ENCODE assay signal across 13 cellular contexts in genomic region chr14:67964391-67964812, GRCh38.
DNase-seq lines count a peak whose midpoint lies in the region; TF ChIP-seq lines count a peak whose summit lies in the region.
"Had no signal": no experiment of that assay in that cellular context is flagged by ENCODE, and none has a peak within 500 bp of the region (broad histone marks: within the 10 kb centered on the region; RNA-seq: fewer than 3 reads in every experiment).

No MANE protein-coding gene starts in this region.

- H3K27ac ChIP-seq in ACC112 (ENCODE audit: low read depth, low read length) (peak overlapping the region; percentile 33; the same call in 1 of the 2 replicates), esophagus (ENCODE audit: low read depth in 2 of 2, low read length in 1 of 2) (peak overlapping the region; percentile 26 to 89), muscle layer of duodenum (ENCODE audit: low read length) (peak overlapping the region; percentile 74), neuronal stem cell (replicated peaks; ENCODE audit: low read length) (no peak overlapping the region)
- H3K27ac ChIP-seq: BLaER1 had no signal

- 44 to 47% methylated on average over 4 of the region's 4 CpGs for WGBS in esophagus, 2 donors
- no CpG with 5 or more reads among the region's 4 CpGs for WGBS in neuronal stem cell (ENCODE audit: extremely low coverage in 2 of 2, insufficient read length in 2 of 2, insufficient replicate concordance in 1 of 2), 2 donors

- H3K79me2 ChIP-seq in ACC112 (ENCODE audit: control insufficient read depth, insufficient read depth, low read length, unreplicated experiment): no peaks in the 10 kb centered on the region

- H3K9me3 ChIP-seq in esophagus (ENCODE audit: control insufficient read depth in 2 of 2, insufficient read depth in 1 of 2, low read depth in 1 of 2, low read length in 1 of 2): no peaks in the 10 kb centered on the region
- no peaks in the 10 kb centered on the region for H3K9me3 ChIP-seq in muscle layer of duodenum (ENCODE audit: control insufficient read depth in 1 of 2, low read length in 2 of 2)
- H3K9me3 ChIP-seq in neuronal stem cell (replicated peaks in 1 of 2; ENCODE audit: control insufficient read depth in 2 of 2, insufficient read depth in 1 of 2, low read depth in 1 of 2, low read length in 2 of 2): no peaks in the 10 kb centered on the region
- H3K9me3 ChIP-seq: HAP-1 had no signal

- no peak overlapping the region for H2BK5ac ChIP-seq in neuronal stem cell (ENCODE audit: low read length)

- H3K4me1 ChIP-seq in ACC112 (ENCODE audit: control insufficient read depth, insufficient read depth, low read length, unreplicated experiment) (peaks cover 9% of the 10 kb centered on the region), esophagus (ENCODE audit: control insufficient read depth in 2 of 2, insufficient read depth in 2 of 2, low read length in 1 of 2) (no peaks in the 10 kb centered on the region), muscle layer of duodenum (ENCODE audit: control insufficient read depth in 1 of 2, insufficient read depth in 2 of 2, low read length in 2 of 2) (peaks cover 4 to 19% of the 10 kb centered on the region in 2 donors), neuronal stem cell (ENCODE audit: control insufficient read depth in 2 of 2, insufficient read depth in 1 of 2, low read depth in 1 of 2, low read length in 2 of 2) (no peaks in the 10 kb centered on the region)

- H3K4ac ChIP-seq in neuronal stem cell (ENCODE audit: low read length): no peak overlapping the region

- DNase-seq in MV-4-11 (lab: John Stamatoyannopoulos, UW) (peak; percentile 58), neuronal stem cell (ENCODE audit: low spot score) (no peak), NCI-H1092 treated with DMSO at 0.1 percent for 48 hours (lab: John Stamatoyannopoulos, UW) (no peak), erythroblast (lab: John Stamatoyannopoulos, UW) (no peak)
- no peak for DNase-seq in activated CD4-positive, alpha-beta T cell treated with anti-CD3 and anti-CD28 coated beads, Interleukin-2, amount 50 U/mL, for 48 hours
- DNase-seq: activated B cell treated with CpG ODN at 0.5 μM for 24 hours; activated naive CD8-positive, alpha-beta T cell treated with anti-CD3 and anti-CD28 coated beads, Interleukin-2, amount 10 ng/mL, durations not matched to agents 7 days and 5 days; NCI-H524 had no signal

- no peak overlapping the region for H3K23ac ChIP-seq in neuronal stem cell (ENCODE audit: low read depth, low read length, poor library complexity)

- H2AFZ ChIP-seq in ACC112 (ENCODE audit: low read length, unreplicated experiment) (peak overlapping the region; percentile 96), neuronal stem cell (ENCODE audit: low read length) (no peak overlapping the region)

- H3K18ac ChIP-seq in neuronal stem cell (ENCODE audit: low read length): no peak overlapping the region

- H3K36me3 ChIP-seq in ACC112 (ENCODE audit: insufficient read depth, low read length) (no peaks in the 10 kb centered on the region), esophagus (ENCODE audit: control insufficient read depth in 2 of 2, insufficient read depth in 2 of 2, low read length in 1 of 2) (no peaks in the 10 kb centered on the region), muscle layer of duodenum (ENCODE audit: control insufficient read depth in 1 of 2, insufficient read depth in 2 of 2, low read length in 2 of 2) (no peaks in the 10 kb centered on the region), neuronal stem cell (replicated peaks in 1 of 2; ENCODE audit: control insufficient read depth in 2 of 2, insufficient read depth in 2 of 2, low read length in 2 of 2) (no peaks in the 10 kb centered on the region)
- H3K36me3 ChIP-seq: HAP-1 had no signal

- peak overlapping the region; percentile 69 for H3K4me3 ChIP-seq in ACC112 (ENCODE audit: low read depth, low read length)
- no peak overlapping the region for H3K4me3 ChIP-seq in esophagus (ENCODE audit: low read depth in 1 of 2, low read length in 2 of 2)
- peak overlapping the region in 1 of 2 donors; percentile 13 for H3K4me3 ChIP-seq in muscle layer of duodenum (ENCODE audit: low read depth in 1 of 2, low read length in 2 of 2)
- H3K4me3 ChIP-seq in neuronal stem cell (ENCODE audit: low read length in 2 of 2): no peak overlapping the region
- H3K4me3 ChIP-seq: BLaER1, HAP-1 had no signal

- no peaks in the 10 kb centered on the region for H3K79me1 ChIP-seq in neuronal stem cell (ENCODE audit: low read depth, low read length)

- H3K27me3 ChIP-seq in ACC112 (ENCODE audit: insufficient read depth, low read length) (no peaks in the 10 kb centered on the region), esophagus (ENCODE audit: control insufficient read depth in 1 of 2, insufficient read depth in 2 of 2, low read length in 2 of 2) (no peaks in the 10 kb centered on the region), muscle layer of duodenum (ENCODE audit: low read depth, low read length) (no peaks in the 10 kb centered on the region), neuronal stem cell (ENCODE audit: control insufficient read depth in 3 of 3, insufficient read depth in 3 of 3, low read depth in 1 of 3, low read length in 3 of 3) (no peaks in the 10 kb centered on the region)
- H3K27me3 ChIP-seq: BLaER1 had no signal

- TF ChIP-seq POLR2A in erythroblast (IDR thresholded peaks at IDR 0.05; ENCODE audit: low read length): no peak

- no peak overlapping the region for H3K9ac ChIP-seq in neuronal stem cell (ENCODE audit: low read depth, low read length, poor library complexity)
- H3K9ac ChIP-seq: BLaER1 had no signal

- H2AK5ac ChIP-seq in neuronal stem cell (ENCODE audit: low read depth, low read length): no peak overlapping the region

- no peak overlapping the region for H2BK15ac ChIP-seq in neuronal stem cell (ENCODE audit: low read length)

- H2BK120ac ChIP-seq in neuronal stem cell (ENCODE audit: low read depth, low read length): no peak overlapping the region

- H3K14ac ChIP-seq in neuronal stem cell (ENCODE audit: low read length): no peak overlapping the region

- no peak overlapping the region for H4K8ac ChIP-seq in neuronal stem cell (ENCODE audit: low read depth, low read length)

- H3K4me2 ChIP-seq in neuronal stem cell (ENCODE audit: insufficient read depth, low read length, poor library complexity, severe bottlenecking): no peak overlapping the region
- H3K4me2 ChIP-seq: BLaER1 had no signal

- no peak overlapping the region for H2BK12ac ChIP-seq in neuronal stem cell (ENCODE audit: low read length)

- no peak overlapping the region for H4K91ac ChIP-seq in neuronal stem cell (ENCODE audit: low read depth, low read length, poor library complexity)
